In genomic region chr17:63675231-63675606, GRCh38 we compare ENCODE assay signal across 1 cellular context.
TF ChIP-seq lines count a peak whose summit lies in the region.

No MANE protein-coding gene starts in this region.

TF ChIP-seq in SK-N-SH, 30 proteins besides CTCF, POLR2A, EP300 and RAD21 (continued from another document):
- no peak for TF ChIP-seq IRF3 (IDR thresholded peaks at IDR 0.05; ENCODE audit: low read depth, low read length)
- TF ChIP-seq RXRA (IDR thresholded peaks at IDR 0.05; ENCODE audit: borderline replicate concordance, low read depth), result no peak
